In the genomic region with DNA sequence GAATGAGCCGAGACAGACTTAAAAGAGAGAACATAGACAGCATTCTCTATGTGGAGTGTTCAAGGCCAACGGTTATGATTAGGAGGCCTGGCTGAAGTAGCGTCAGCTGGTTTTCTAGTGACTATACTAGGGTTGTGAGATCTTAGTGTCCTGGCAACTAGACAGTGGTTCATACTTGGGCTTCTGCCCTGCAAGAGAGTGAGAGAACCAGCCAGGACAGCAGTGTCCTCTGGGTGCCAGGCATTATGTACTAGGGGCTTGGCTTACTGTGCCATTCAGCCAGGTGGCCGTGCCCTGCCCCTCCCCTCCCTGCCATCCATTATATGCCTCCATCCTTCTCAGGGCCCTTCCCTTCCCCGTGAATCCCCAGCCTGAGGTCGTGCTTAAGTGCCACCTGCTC, we compare ENCODE assay signal across 1 cellular context.
TF ChIP-seq lines count a peak whose summit lies in the region.

No MANE protein-coding gene starts in this region.

TF ChIP-seq in SK-N-SH, 30 proteins besides CTCF, POLR2A, EP300 and RAD21 (continued from another document):
- TF ChIP-seq NRF1 (IDR thresholded peaks at IDR 0.05; ENCODE audit: low read depth, low read length) = no peak
- TF ChIP-seq RFX5 (IDR thresholded peaks at IDR 0.05; ENCODE audit: low read length) = no peak
- no peak for TF ChIP-seq ELF1 (IDR thresholded peaks at IDR 0.05)
- TF ChIP-seq PBX3 (IDR thresholded peaks at IDR 0.05) = no peak
- TF ChIP-seq SMC3 (IDR thresholded peaks at IDR 0.05; ENCODE audit: low read depth, low read length) = no peak
- no peak for TF ChIP-seq TAF1 (IDR thresholded peaks at IDR 0.05; ENCODE audit: borderline replicate concordance, low read depth, low read length)
- no peak for TF ChIP-seq MXI1 (IDR thresholded peaks at IDR 0.05; ENCODE audit: low read depth, low read length)
- TF ChIP-seq GABPA (IDR thresholded peaks at IDR 0.05; ENCODE audit: low read depth) = no peak
- no peak for TF ChIP-seq FOXM1 (IDR thresholded peaks at IDR 0.05; ENCODE audit: low read depth)
- no peak for TF ChIP-seq NFIC (IDR thresholded peaks at IDR 0.05; ENCODE audit: borderline replicate concordance)
- TF ChIP-seq JUND (IDR thresholded peaks at IDR 0.05) = no peak
- TF ChIP-seq, protein P1, sequence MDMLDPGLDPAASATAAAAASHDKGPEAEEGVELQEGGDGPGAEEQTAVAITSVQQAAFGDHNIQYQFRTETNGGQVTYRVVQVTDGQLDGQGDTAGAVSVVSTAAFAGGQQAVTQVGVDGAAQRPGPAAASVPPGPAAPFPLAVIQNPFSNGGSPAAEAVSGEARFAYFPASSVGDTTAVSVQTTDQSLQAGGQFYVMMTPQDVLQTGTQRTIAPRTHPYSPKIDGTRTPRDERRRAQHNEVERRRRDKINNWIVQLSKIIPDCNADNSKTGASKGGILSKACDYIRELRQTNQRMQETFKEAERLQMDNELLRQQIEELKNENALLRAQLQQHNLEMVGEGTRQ (IDR thresholded peaks at IDR 0.05; ENCODE audit: borderline replicate concordance, low read depth, low read length) = no peak
TF ChIP-seq in SK-N-SH: peak in this region for 0.
